1 cellular context compared by ENCODE assay signal in genomic region chr6:14210663-14211595, GRCh38.
TF ChIP-seq lines count a peak whose summit lies in the region.

No MANE protein-coding gene starts in this region.

TF ChIP-seq in HepG2, 621 proteins besides CTCF, POLR2A, EP300 and RAD21 (continued from another document and continues in another):
- peak; percentile 81 for TF ChIP-seq GMEB1 (CRISPR knock-in tag; IDR thresholded peaks at IDR 0.05; ENCODE audit: borderline replicate concordance)
- peak; percentile 67 for TF ChIP-seq YY1 (IDR thresholded peaks at IDR 0.05; ENCODE audit: insufficient read depth, insufficient replicate concordance, low read depth, low read length)
- TF ChIP-seq KDM5B (CRISPR knock-in tag; IDR thresholded peaks at IDR 0.05; ENCODE audit: borderline replicate concordance) = peak; percentile 80; the same call in 1 of the 2 replicates
- TF ChIP-seq ZSCAN21 (CRISPR knock-in tag; IDR thresholded peaks at IDR 0.05; ENCODE audit: borderline replicate concordance) = peak; percentile 69
- peak; percentile 75 for TF ChIP-seq ZNF687 (CRISPR knock-in tag; IDR thresholded peaks at IDR 0.05)
- TF ChIP-seq ZNF670 (CRISPR knock-in tag; IDR thresholded peaks at IDR 0.05; ENCODE audit: borderline replicate concordance) = peak; percentile 72; the same call in 1 of the 2 replicates
- TF ChIP-seq, protein P1, sequence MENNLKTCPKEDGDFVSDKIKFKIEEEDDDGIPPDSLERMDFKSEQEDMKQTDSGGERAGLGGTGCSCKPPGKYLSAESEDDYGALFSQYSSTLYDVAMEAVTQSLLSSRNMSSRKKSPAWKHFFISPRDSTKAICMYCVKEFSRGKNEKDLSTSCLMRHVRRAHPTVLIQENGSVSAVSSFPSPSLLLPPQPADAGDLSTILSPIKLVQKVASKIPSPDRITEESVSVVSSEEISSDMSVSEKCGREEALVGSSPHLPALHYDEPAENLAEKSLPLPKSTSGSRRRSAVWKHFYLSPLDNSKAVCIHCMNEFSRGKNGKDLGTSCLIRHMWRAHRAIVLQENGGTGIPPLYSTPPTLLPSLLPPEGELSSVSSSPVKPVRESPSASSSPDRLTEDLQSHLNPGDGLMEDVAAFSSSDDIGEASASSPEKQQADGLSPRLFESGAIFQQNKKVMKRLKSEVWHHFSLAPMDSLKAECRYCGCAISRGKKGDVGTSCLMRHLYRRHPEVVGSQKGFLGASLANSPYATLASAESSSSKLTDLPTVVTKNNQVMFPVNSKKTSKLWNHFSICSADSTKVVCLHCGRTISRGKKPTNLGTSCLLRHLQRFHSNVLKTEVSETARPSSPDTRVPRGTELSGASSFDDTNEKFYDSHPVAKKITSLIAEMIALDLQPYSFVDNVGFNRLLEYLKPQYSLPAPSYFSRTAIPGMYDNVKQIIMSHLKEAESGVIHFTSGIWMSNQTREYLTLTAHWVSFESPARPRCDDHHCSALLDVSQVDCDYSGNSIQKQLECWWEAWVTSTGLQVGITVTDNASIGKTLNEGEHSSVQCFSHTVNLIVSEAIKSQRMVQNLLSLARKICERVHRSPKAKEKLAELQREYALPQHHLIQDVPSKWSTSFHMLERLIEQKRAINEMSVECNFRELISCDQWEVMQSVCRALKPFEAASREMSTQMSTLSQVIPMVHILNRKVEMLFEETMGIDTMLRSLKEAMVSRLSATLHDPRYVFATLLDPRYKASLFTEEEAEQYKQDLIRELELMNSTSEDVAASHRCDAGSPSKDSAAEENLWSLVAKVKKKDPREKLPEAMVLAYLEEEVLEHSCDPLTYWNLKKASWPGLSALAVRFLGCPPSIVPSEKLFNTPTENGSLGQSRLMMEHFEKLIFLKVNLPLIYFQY (CRISPR knock-in tag; IDR thresholded peaks at IDR 0.05; ENCODE audit: borderline replicate concordance) = peak; percentile 52; the same call in 1 of the 2 replicates
- 0 out of 2 replicates have a peak, but pooled peaks have one; percentile 27 for TF ChIP-seq MTF1 (CRISPR knock-in tag; IDR thresholded peaks at IDR 0.05)
- 0 out of 2 replicates have a peak, but pooled peaks have one; percentile 62 for TF ChIP-seq MTF2 (CRISPR knock-in tag; IDR thresholded peaks at IDR 0.05; ENCODE audit: borderline replicate concordance)
- peak; percentile 93 for TF ChIP-seq TFDP1 (CRISPR knock-in tag; IDR thresholded peaks at IDR 0.05; ENCODE audit: borderline replicate concordance)
- TF ChIP-seq, protein P2, sequence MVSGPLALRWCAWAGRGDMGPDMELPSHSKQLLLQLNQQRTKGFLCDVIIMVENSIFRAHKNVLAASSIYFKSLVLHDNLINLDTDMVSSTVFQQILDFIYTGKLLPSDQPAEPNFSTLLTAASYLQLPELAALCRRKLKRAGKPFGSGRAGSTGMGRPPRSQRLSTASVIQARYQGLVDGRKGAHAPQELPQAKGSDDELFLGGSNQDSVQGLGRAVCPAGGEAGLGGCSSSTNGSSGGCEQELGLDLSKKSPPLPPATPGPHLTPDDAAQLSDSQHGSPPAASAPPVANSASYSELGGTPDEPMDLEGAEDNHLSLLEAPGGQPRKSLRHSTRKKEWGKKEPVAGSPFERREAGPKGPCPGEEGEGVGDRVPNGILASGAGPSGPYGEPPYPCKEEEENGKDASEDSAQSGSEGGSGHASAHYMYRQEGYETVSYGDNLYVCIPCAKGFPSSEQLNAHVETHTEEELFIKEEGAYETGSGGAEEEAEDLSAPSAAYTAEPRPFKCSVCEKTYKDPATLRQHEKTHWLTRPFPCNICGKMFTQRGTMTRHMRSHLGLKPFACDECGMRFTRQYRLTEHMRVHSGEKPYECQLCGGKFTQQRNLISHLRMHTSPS (CRISPR knock-in tag; IDR thresholded peaks at IDR 0.05; ENCODE audit: low read depth) = peak; percentile 12; the same call in 1 of the 2 replicates
- peak; percentile 16; the same call in 1 of the 2 replicates for TF ChIP-seq KDM3A (CRISPR knock-in tag; IDR thresholded peaks at IDR 0.05; ENCODE audit: low read depth)
- TF ChIP-seq ZNF264 (CRISPR knock-in tag; IDR thresholded peaks at IDR 0.05) = no peak
- TF ChIP-seq, protein P3, sequence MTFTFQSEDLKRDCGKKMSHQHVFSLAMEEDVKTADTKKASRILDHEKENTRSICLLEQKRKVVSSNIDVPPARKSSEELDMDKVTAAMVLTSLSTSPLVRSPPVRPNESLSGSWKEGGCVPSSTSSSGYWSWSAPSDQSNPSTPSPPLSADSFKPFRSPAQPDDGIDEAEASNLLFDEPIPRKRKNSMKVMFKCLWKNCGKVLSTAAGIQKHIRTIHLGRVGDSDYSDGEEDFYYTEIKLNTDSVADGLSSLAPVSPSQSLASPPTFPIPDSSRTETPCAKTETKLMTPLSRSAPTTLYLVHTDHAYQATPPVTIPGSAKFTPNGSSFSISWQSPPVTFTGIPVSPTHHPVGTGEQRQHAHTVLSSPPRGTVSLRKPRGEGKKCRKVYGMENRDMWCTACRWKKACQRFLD (CRISPR knock-in tag; IDR thresholded peaks at IDR 0.05; ENCODE audit: borderline replicate concordance) = no peak
- no peak for TF ChIP-seq ZUFSP (CRISPR knock-in tag; IDR thresholded peaks at IDR 0.05; ENCODE audit: borderline replicate concordance)
- peak; percentile 44; the same call in 1 of the 2 replicates for TF ChIP-seq ZBTB38 (CRISPR knock-in tag; IDR thresholded peaks at IDR 0.05)
- peak; percentile 78 for TF ChIP-seq NFYB (CRISPR knock-in tag; IDR thresholded peaks at IDR 0.05)
- TF ChIP-seq, protein P4, sequence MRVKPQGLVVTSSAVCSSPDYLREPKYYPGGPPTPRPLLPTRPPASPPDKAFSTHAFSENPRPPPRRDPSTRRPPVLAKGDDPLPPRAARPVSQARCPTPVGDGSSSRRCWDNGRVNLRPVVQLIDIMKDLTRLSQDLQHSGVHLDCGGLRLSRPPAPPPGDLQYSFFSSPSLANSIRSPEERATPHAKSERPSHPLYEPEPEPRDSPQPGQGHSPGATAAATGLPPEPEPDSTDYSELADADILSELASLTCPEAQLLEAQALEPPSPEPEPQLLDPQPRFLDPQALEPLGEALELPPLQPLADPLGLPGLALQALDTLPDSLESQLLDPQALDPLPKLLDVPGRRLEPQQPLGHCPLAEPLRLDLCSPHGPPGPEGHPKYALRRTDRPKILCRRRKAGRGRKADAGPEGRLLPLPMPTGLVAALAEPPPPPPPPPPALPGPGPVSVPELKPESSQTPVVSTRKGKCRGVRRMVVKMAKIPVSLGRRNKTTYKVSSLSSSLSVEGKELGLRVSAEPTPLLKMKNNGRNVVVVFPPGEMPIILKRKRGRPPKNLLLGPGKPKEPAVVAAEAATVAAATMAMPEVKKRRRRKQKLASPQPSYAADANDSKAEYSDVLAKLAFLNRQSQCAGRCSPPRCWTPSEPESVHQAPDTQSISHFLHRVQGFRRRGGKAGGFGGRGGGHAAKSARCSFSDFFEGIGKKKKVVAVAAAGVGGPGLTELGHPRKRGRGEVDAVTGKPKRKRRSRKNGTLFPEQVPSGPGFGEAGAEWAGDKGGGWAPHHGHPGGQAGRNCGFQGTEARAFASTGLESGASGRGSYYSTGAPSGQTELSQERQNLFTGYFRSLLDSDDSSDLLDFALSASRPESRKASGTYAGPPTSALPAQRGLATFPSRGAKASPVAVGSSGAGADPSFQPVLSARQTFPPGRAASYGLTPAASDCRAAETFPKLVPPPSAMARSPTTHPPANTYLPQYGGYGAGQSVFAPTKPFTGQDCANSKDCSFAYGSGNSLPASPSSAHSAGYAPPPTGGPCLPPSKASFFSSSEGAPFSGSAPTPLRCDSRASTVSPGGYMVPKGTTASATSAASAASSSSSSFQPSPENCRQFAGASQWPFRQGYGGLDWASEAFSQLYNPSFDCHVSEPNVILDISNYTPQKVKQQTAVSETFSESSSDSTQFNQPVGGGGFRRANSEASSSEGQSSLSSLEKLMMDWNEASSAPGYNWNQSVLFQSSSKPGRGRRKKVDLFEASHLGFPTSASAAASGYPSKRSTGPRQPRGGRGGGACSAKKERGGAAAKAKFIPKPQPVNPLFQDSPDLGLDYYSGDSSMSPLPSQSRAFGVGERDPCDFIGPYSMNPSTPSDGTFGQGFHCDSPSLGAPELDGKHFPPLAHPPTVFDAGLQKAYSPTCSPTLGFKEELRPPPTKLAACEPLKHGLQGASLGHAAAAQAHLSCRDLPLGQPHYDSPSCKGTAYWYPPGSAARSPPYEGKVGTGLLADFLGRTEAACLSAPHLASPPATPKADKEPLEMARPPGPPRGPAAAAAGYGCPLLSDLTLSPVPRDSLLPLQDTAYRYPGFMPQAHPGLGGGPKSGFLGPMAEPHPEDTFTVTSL (CRISPR knock-in tag; IDR thresholded peaks at IDR 0.05; ENCODE audit: borderline replicate concordance) = peak; percentile 61; the same call in 1 of the 2 replicates
- peak; percentile 57; the same call in 1 of the 2 replicates for TF ChIP-seq POLR2G (IDR thresholded peaks at IDR 0.05; ENCODE audit: low read depth, low read length)
